In the genomic region with DNA sequence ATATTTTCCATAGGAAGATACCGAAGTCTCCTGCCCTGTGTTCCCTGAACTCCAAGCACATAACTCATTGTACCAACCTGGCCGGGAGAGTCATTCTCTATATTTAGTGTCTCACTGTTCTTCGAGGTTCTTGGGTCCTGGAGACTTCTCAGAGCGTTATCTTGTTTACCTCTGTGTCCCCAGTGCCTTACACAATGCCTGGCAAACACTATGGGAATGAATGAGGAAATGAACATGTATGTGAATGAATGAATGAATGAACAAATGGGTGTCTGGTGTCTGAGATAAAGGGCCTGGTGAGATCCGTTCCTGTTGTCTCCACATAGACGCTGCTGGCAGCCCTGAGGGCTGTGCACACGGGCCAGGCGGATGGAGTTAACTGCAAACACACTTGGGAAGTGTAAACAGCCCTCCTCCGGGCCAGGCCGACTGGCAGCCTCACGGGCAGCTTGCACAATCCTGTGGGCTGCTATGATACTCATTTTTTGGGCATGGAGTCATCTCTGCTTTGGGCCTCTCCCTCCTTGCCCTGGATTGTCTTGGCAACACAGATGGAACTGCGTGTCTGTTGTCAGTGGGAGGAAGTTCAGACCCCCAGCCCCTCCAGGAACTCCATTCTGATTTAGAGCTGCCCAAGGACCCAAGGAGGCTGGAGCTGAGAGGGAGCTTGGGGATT, we compare ENCODE assay signal across 8 cellular contexts.
DNase-seq lines count a peak whose midpoint lies in the region; ATAC-seq, FAIRE-seq and TF ChIP-seq lines count a peak whose summit lies in the region.

No MANE protein-coding gene starts in this region.

- DNase-seq in Caki2 (ENCODE audit: low read depth) (peak; percentile 12), NOMO-1 treated with dmso at 0.1 percent for 144 hours (lab: John Stamatoyannopoulos, UW; ENCODE audit: unreplicated experiment) (peak; percentile 16), epithelial cell of esophagus (ENCODE audit: low read depth) (peak; percentile 92), ovary (peak; percentile 80 to 89 (median 82)), GM12891 (ENCODE audit: insufficient read length, low spot score) (no peak)

- H3K27me3 ChIP-seq in ovary, result no peaks in the 10 kb centered on the region

- no peaks in the 10 kb centered on the region for H3K36me3 ChIP-seq in ovary

- TF ChIP-seq POLR2A in ovary (IDR thresholded peaks at IDR 0.05) (no peak), GM12891 (IDR thresholded peaks at IDR 0.05; ENCODE audit: low read depth, low read length) (no peak)

- TF ChIP-seq EP300 in ovary (IDR thresholded peaks at IDR 0.05), result no peak

- H3K4me1 ChIP-seq in ovary (ENCODE audit: insufficient read depth), result peaks cover 19% of the 10 kb centered on the region

- ATAC-seq in HG03139 (IDR thresholded peaks at IDR 0.05; ENCODE audit: unreplicated experiment) (no peak), GM18519 (IDR thresholded peaks at IDR 0.05; ENCODE audit: low FRiP score, unreplicated experiment) (no peak), HG03196 (IDR thresholded peaks at IDR 0.05; ENCODE audit: unreplicated experiment) (no peak)

- no peak for FAIRE-seq in GM12891 (lab: Jason Lieb, UNC)

- peak overlapping the region; percentile 7 to 58 for H3K27ac ChIP-seq in ovary

- in situ Hi-C loops in Caki2 (cut with HindIII; ENCODE audit: low pct_unique_long_range_greater_than_20kb, low sequenced_read_pairs), result no loop called here

- WGBS in ovary, 3 donors, result 6 to 21% (median 10%) methylated on average over 12 of the region's 12 CpGs

- intact Hi-C loops in ovary (cut with DNase I), result no loop called here

- no peak overlapping the region for H3K4me3 ChIP-seq in epithelial cell of esophagus (ENCODE audit: low read length)
- H3K4me3 ChIP-seq in ovary, result no peak overlapping the region

- H3K9me3 ChIP-seq in ovary, result no peaks in the 10 kb centered on the region

- TF ChIP-seq CTCF in epithelial cell of esophagus (IDR thresholded peaks at IDR 0.05; ENCODE audit: insufficient read depth, low read depth, low read length, missing control alignments) (no peak), ovary (IDR thresholded peaks at IDR 0.05) (no peak)

TF ChIP-seq in GM12891, 5 proteins besides CTCF, POLR2A, EP300 and RAD21:
- TF ChIP-seq SPI1 (IDR thresholded peaks at IDR 0.05; ENCODE audit: low read depth, low read length) (no peak), TAF1 (IDR thresholded peaks at IDR 0.05; ENCODE audit: low read depth, low read length) (no peak), POU2F2 (IDR thresholded peaks at IDR 0.05; ENCODE audit: low read depth, low read length) (no peak), PAX5 (IDR thresholded peaks at IDR 0.05; ENCODE audit: insufficient read depth, low read length, severe bottlenecking) (no peak), POLR2AphosphoS5 (IDR thresholded peaks at IDR 0.05; ENCODE audit: low read depth, low read length) (no peak)
